Comparison of ENCODE assay signal across 29 cellular contexts in the genomic region with DNA sequence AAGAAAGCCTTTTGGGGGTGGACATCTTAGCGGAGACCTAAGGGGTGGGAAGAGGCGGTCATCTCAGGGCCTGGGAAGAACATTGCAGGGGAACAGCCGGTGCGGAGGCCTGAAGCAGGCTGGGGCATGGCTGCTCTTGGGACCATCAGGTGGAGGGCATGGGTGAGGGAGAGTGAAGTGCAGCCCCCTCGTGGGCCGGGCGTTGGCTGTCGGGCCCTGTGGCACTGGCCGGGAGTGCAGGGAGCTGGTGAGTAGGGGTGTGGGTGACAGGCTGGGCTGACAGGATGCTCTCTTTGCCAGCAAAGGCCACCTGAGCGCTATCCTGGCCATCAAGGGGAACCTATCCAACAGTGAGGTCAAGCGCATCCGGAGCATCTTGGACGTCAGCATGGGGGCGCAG. TPM values are rescaled to one million over a fixed set of nuclear protein-coding genes. Genes with fewer than 3 reads are reported as not detected.
"Had no signal": no experiment of that assay in that cellular context is flagged by ENCODE, and none has a peak within 500 bp of the region (broad histone marks: within the 10 kb centered on the region; RNA-seq: fewer than 3 reads in every experiment).

No MANE protein-coding gene starts in this region.

- H3K4me1 Mint-ChIP-seq: activated B cell treated with CpG ODN at 0.5 μM for 24 hours; activated CD4-positive, alpha-beta T cell treated with anti-CD3 and anti-CD28 coated beads, Interleukin-2, amount 10 ng/mL, durations not matched to agents 24 days and 14 days; activated CD8-positive, alpha-beta memory T cell treated with anti-CD3 and anti-CD28 coated beads, Interleukin-2, amount 10 ng/mL, durations not matched to agents 7 days and 5 days; activated naive CD8-positive, alpha-beta T cell treated with anti-CD3 and anti-CD28 coated beads, Interleukin-2, amount 50 U/mL, for 24 hours had no signal

- H3K27ac ChIP-seq: brain microvascular endothelial cell, cardiac muscle cell, SJSA1 had no signal

- H3K4me3 Mint-ChIP-seq: activated B cell treated with CpG ODN at 0.5 μM for 24 hours; activated CD4-positive, alpha-beta T cell treated with anti-CD3 and anti-CD28 coated beads, Interleukin-2, amount 10 ng/mL, durations not matched to agents 24 days and 14 days; activated CD8-positive, alpha-beta memory T cell treated with anti-CD3 and anti-CD28 coated beads, Interleukin-2, amount 10 ng/mL, durations not matched to agents 7 days and 5 days; activated naive CD8-positive, alpha-beta T cell treated with anti-CD3 and anti-CD28 coated beads, Interleukin-2, amount 50 U/mL, for 24 hours; activated T-cell treated with anti-CD3 and anti-CD28 coated beads, Interleukin-2, amount 50 U/mL, for 24 hours; activated T-helper 1 cell treated with anti-CD3 and anti-CD28 coated beads, Interleukin-12 subunit alpha, Interleukin-12 subunit beta, Interleukin-2, Interleukin-4 antibody, amounts not matched to agents 30 ng/mL and 10 ng/mL and 1 ng/mL, durations not matched to agents 14 hours and 24 hours and 36 hours; T-helper 1 cell treated with Interleukin-12 subunit alpha and Interleukin-12 subunit beta and Interleukin-4 antibody, amounts not matched to agents 30 μg/mL and 1 μg/mL, for 36 hours had no signal

- H3K9me3 Mint-ChIP-seq: activated B cell treated with CpG ODN at 0.5 μM for 24 hours; activated CD4-positive, alpha-beta T cell treated with anti-CD3 and anti-CD28 coated beads, Interleukin-2, amount 10 ng/mL, durations not matched to agents 24 days and 14 days; activated naive CD4-positive, alpha-beta T cell treated with anti-CD3 and anti-CD28 coated beads, Interleukin-2, amount 50 U/mL, for 72 hours; activated naive CD8-positive, alpha-beta T cell treated with anti-CD3 and anti-CD28 coated beads, Interleukin-2, amount 50 U/mL, for 24 hours; activated T-cell treated with anti-CD3 and anti-CD28 coated beads, Interleukin-2, amount 50 U/mL, for 24 hours; activated T-helper 1 cell treated with anti-CD3 and anti-CD28 coated beads, Interleukin-12 subunit alpha, Interleukin-12 subunit beta, Interleukin-2, Interleukin-4 antibody, amounts not matched to agents 30 ng/mL and 10 ng/mL and 1 ng/mL, durations not matched to agents 14 hours and 24 hours and 36 hours; T-helper 1 cell treated with Interleukin-12 subunit alpha and Interleukin-12 subunit beta and Interleukin-4 antibody, amounts not matched to agents 30 μg/mL and 1 μg/mL, for 36 hours had no signal

- H3K4me3 ChIP-seq: cardiac muscle cell, K562, SJSA1 had no signal

- H3K36me3 ChIP-seq: brain microvascular endothelial cell, cardiac muscle cell had no signal

- H3K36me3 Mint-ChIP-seq: activated CD8-positive, alpha-beta memory T cell treated with anti-CD3 and anti-CD28 coated beads, Interleukin-2, amount 10 ng/mL, durations not matched to agents 7 days and 5 days; activated naive CD4-positive, alpha-beta T cell treated with anti-CD3 and anti-CD28 coated beads, Interleukin-2, amount 50 U/mL, for 72 hours had no signal

- ATAC-seq: activated CD8-positive, alpha-beta memory T cell treated with anti-CD3 and anti-CD28 coated beads, Interleukin-2, amount 10 ng/mL, durations not matched to agents 7 days and 5 days; activated naive CD4-positive, alpha-beta T cell treated with anti-CD3 and anti-CD28 coated beads, Interleukin-2, amount 50 U/mL, for 72 hours; activated naive CD8-positive, alpha-beta T cell treated with anti-CD3 and anti-CD28 coated beads, Interleukin-2, amount 50 U/mL, for 24 hours; K562; SK-N-SH treated with all-trans-retinoic acid at 6 μM for 48 hours had no signal

- H3K27me3 ChIP-seq: cardiac muscle cell, SJSA1 had no signal

- DNase-seq: activated B cell treated with CpG ODN at 0.5 μM for 24 hours; activated CD4-positive, alpha-beta T cell treated with anti-CD3 and anti-CD28 coated beads for 1 hour; activated CD4-positive, alpha-beta T cell treated with anti-CD3 and anti-CD28 coated beads, Interleukin-2, amount 10 ng/mL, durations not matched to agents 24 days and 14 days; activated CD4-positive, alpha-beta T cell treated with anti-CD3 and anti-CD28 coated beads, Interleukin-2, amount 50 U/mL, for 48 hours; activated CD8-positive, alpha-beta memory T cell treated with anti-CD3 and anti-CD28 coated beads, Interleukin-2, amount 10 ng/mL, durations not matched to agents 7 days and 5 days; activated effector memory CD4-positive, alpha-beta T cell treated with anti-CD3 and anti-CD28 coated beads, Interleukin-2, amount 50 U/mL, for 16 hours; activated naive CD4-positive, alpha-beta T cell treated with Interleukin-2 at 50 U/mL for 16 hours; activated naive CD8-positive, alpha-beta T cell treated with anti-CD3 and anti-CD28 coated beads, Interleukin-2, amount 50 U/mL, for 24 hours; activated T-cell treated with anti-CD3 and anti-CD28 coated beads, Interleukin-2, amount 50 U/mL, for 24 hours; amniotic stem cell; brain microvascular endothelial cell; Karpas-422; MM.1S; NCI-H1105; NCI-H1436; NCI-H1694 treated with DMSO at 0.1 percent for 48 hours; NCI-H2029 treated with DMSO at 0.1 percent for 48 hours; NCI-H510A treated with DMSO at 0.1 percent for 48 hours; NCI-H69; Right ventricle myocardium superior; RPMI8226; SW 1271 had no signal

- FAIRE-seq: K562 had no signal

- H3K9me3 ChIP-seq: SJSA1 had no signal

- H3K27ac Mint-ChIP-seq: activated B cell treated with CpG ODN at 0.5 μM for 24 hours; activated CD4-positive, alpha-beta T cell treated with anti-CD3 and anti-CD28 coated beads, Interleukin-2, amount 10 ng/mL, durations not matched to agents 24 days and 14 days; activated CD8-positive, alpha-beta memory T cell treated with anti-CD3 and anti-CD28 coated beads, Interleukin-2, amount 10 ng/mL, durations not matched to agents 7 days and 5 days; activated naive CD4-positive, alpha-beta T cell treated with anti-CD3 and anti-CD28 coated beads, Interleukin-2, amount 50 U/mL, for 72 hours; activated naive CD8-positive, alpha-beta T cell treated with anti-CD3 and anti-CD28 coated beads, Interleukin-2, amount 50 U/mL, for 24 hours; activated T-cell treated with anti-CD3 and anti-CD28 coated beads, Interleukin-2, amount 50 U/mL, for 24 hours; activated T-helper 1 cell treated with anti-CD3 and anti-CD28 coated beads, Interleukin-12 subunit alpha, Interleukin-12 subunit beta, Interleukin-2, Interleukin-4 antibody, amounts not matched to agents 30 ng/mL and 10 ng/mL and 1 ng/mL, durations not matched to agents 14 hours and 24 hours and 36 hours; T-helper 1 cell treated with Interleukin-12 subunit alpha and Interleukin-12 subunit beta and Interleukin-4 antibody, amounts not matched to agents 30 μg/mL and 1 μg/mL, for 36 hours had no signal

RNA-seq across cellular contexts. Expression of gene EXOC3L4, which starts 40.4 kb away (rescaled TPM):
- total RNA-seq: activated B cell treated with CpG ODN at 0.5 μM for 24 hours; activated CD4-positive, alpha-beta T cell treated with anti-CD3 and anti-CD28 coated beads, Interleukin-2, amount 10 ng/mL, durations not matched to agents 24 days and 14 days; activated CD8-positive, alpha-beta memory T cell treated with anti-CD3 and anti-CD28 coated beads, Interleukin-2, amount 10 ng/mL, durations not matched to agents 7 days and 5 days; activated naive CD4-positive, alpha-beta T cell treated with anti-CD3 and anti-CD28 coated beads, Interleukin-2, amount 50 U/mL, for 72 hours; activated T-helper 1 cell treated with anti-CD3 and anti-CD28 coated beads, Interleukin-12 subunit alpha, Interleukin-12 subunit beta, Interleukin-2, Interleukin-4 antibody, amounts not matched to agents 30 ng/mL and 10 ng/mL and 1 ng/mL, durations not matched to agents 14 hours and 24 hours and 36 hours had no signal

RNA-seq across cellular contexts. Expression of gene LBHD2, which starts 50.9 kb away (rescaled TPM):
- total RNA-seq: activated B cell treated with CpG ODN at 0.5 μM for 24 hours; activated CD4-positive, alpha-beta T cell treated with anti-CD3 and anti-CD28 coated beads, Interleukin-2, amount 10 ng/mL, durations not matched to agents 24 days and 14 days; activated CD8-positive, alpha-beta memory T cell treated with anti-CD3 and anti-CD28 coated beads, Interleukin-2, amount 10 ng/mL, durations not matched to agents 7 days and 5 days; activated naive CD4-positive, alpha-beta T cell treated with anti-CD3 and anti-CD28 coated beads, Interleukin-2, amount 50 U/mL, for 72 hours; activated T-helper 1 cell treated with anti-CD3 and anti-CD28 coated beads, Interleukin-12 subunit alpha, Interleukin-12 subunit beta, Interleukin-2, Interleukin-4 antibody, amounts not matched to agents 30 ng/mL and 10 ng/mL and 1 ng/mL, durations not matched to agents 14 hours and 24 hours and 36 hours; cardiac muscle cell; K562; Right ventricle myocardium superior had no signal
- polyA plus RNA-seq: cardiac muscle cell, K562 had no signal
